In the genomic region with DNA sequence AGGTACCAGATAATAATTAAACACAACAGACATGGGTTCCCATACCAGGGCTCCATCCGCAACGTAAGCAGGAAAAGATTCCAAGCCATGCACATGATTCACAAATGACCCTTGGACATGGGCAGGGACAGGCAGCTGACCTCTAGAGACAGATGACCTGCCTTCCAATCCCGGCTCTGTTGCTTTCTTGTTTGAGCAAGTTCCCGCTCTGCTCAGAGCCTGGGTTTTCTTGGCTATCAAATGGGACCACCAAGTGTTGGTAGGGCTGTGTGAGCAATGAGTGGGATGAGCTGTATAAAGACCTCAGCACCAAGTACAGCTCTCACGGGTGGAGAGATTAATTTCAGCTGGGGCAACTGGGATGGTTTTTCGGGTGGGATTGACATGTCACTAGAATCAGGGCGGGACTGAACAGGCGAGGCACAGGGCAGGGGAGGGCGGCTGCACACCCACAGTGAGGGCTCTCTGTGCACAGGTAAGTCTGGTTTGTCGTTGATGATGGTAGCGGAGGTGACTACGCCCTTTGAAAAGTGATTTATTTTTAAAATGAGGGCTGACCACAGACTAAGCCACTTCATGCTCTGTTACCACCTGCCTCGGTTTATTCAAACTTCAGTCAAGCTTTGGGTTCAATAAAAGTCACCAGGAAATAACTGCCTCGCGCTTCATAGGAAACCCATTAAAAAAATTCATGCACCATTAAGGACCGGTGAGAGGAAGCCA, we compare ENCODE assay signal across 24 cellular contexts. TPM values are rescaled to one million over a fixed set of nuclear protein-coding genes. Genes with fewer than 3 reads are reported as not detected.
DNase-seq lines count a peak whose midpoint lies in the region; ATAC-seq and TF ChIP-seq lines count a peak whose summit lies in the region.
"Had no signal": no experiment of that assay in that cellular context is flagged by ENCODE, and none has a peak within 500 bp of the region (broad histone marks: within the 10 kb centered on the region; RNA-seq: fewer than 3 reads in every experiment).

No MANE protein-coding gene starts in this region.

- no peak for TF ChIP-seq CTCF in epithelial cell of proximal tubule (conservative IDR thresholded peaks at IDR 0.05; ENCODE audit: low read depth, low read length)
- TF ChIP-seq CTCF in osteocyte (IDR thresholded peaks at IDR 0.05): no peak
- TF ChIP-seq CTCF in SK-N-SH (IDR thresholded peaks at IDR 0.05): no peak

- H3K4me3 ChIP-seq in epithelial cell of proximal tubule (ENCODE audit: low read depth, low read length) (no peak overlapping the region), SK-N-SH (ENCODE audit: low read depth in 2 of 2, low read length in 1 of 2) (no peak overlapping the region)
- H3K4me3 ChIP-seq: GM12878, lung, upper lobe of left lung had no signal

- TF ChIP-seq RAD21 in SK-N-SH (IDR thresholded peaks at IDR 0.05; ENCODE audit: low read length): no peak

- no peak overlapping the region for H3K9ac ChIP-seq in SK-N-SH
- H3K9ac ChIP-seq: KMS-11 had no signal

- H3K79me2 ChIP-seq in SK-N-SH (ENCODE audit: insufficient read depth): no peaks in the 10 kb centered on the region

- POLR2A ChIA-PET in SK-N-SH (lab: Yijun Ruan, JAX): interaction anchor here (0.5 kb wide), 1 partner anchor 37 kb away, joined by 3 read pairs; no protein-coding TSS in a partner anchor

- H3K27me3 ChIP-seq in SK-N-SH (ENCODE audit: insufficient read depth): no peaks in the 10 kb centered on the region
- H3K27me3 ChIP-seq: upper lobe of left lung had no signal

- WGBS in SK-N-SH (ENCODE audit: low lambda C conversion rate): 91% methylated on average over 16 of the region's 16 CpGs

- H3K27me3 Mint-ChIP-seq in osteocyte (ENCODE audit: unreplicated experiment): no peaks in the 10 kb centered on the region
- H3K27me3 Mint-ChIP-seq: activated CD4-positive, alpha-beta T cell treated with anti-CD3 and anti-CD28 coated beads, Interleukin-2, amount 10 ng/mL, durations not matched to agents 24 days and 14 days; activated naive CD8-positive, alpha-beta T cell; brain had no signal

- H3K9me3 Mint-ChIP-seq in osteocyte (ENCODE audit: unreplicated experiment): no peaks in the 10 kb centered on the region
- H3K9me3 Mint-ChIP-seq: activated CD4-positive, alpha-beta T cell treated with anti-CD3 and anti-CD28 coated beads, Interleukin-2, amount 10 ng/mL, durations not matched to agents 24 days and 14 days; activated T-cell treated with anti-CD3 and anti-CD28 coated beads, Interleukin-2, amount 50 U/mL, for 4 hours; CD8-positive, alpha-beta memory T cell; naive thymus-derived CD8-positive, alpha-beta T cell; stimulated activated naive B cell treated with anti-CD40 and anti-IgM and Interleukin-4, amounts not matched to agents 10 μg/mL and 1 μg/mL and 100 μg/mL, for 72 hours had no signal

- H3K9me2 ChIP-seq in SK-N-SH: no peaks in the 10 kb centered on the region

- H3K9me3 ChIP-seq in SK-N-SH: no peaks in the 10 kb centered on the region
- H3K9me3 ChIP-seq: upper lobe of left lung had no signal

- peaks cover 32% of the 10 kb centered on the region for H3K4me1 Mint-ChIP-seq in osteocyte (ENCODE audit: unreplicated experiment)

- peaks cover 27% of the 10 kb centered on the region in 2 experiments; a peak in 3 of 4 replicates for H3K4me1 ChIP-seq in SK-N-SH (ENCODE audit: control insufficient read depth in 1 of 2, insufficient read depth in 2 of 2, low read depth in 1 of 2, low read length in 1 of 2)

- H3K27ac Mint-ChIP-seq in osteocyte (ENCODE audit: unreplicated experiment): no peak overlapping the region
- H3K27ac Mint-ChIP-seq: activated CD4-positive, alpha-beta T cell treated with anti-CD3 and anti-CD28 coated beads, Interleukin-2, amount 10 ng/mL, durations not matched to agents 24 days and 14 days; activated naive CD8-positive, alpha-beta T cell had no signal

- H3K4me3 Mint-ChIP-seq in osteocyte (ENCODE audit: unreplicated experiment): no peak overlapping the region
- H3K4me3 Mint-ChIP-seq: activated CD4-positive, alpha-beta T cell treated with anti-CD3 and anti-CD28 coated beads, Interleukin-2, amount 10 ng/mL, durations not matched to agents 24 days and 14 days; activated naive CD8-positive, alpha-beta T cell; activated T-cell treated with anti-CD3 and anti-CD28 coated beads, Interleukin-2, amount 50 U/mL, for 4 hours; brain; CD8-positive, alpha-beta memory T cell; naive thymus-derived CD8-positive, alpha-beta T cell had no signal

- no peak overlapping the region for H2AFZ ChIP-seq in SK-N-SH (ENCODE audit: low read depth)

- CTCF ChIA-PET in SK-N-SH (lab: Yijun Ruan, JAX): no interaction called here

- no peak for ATAC-seq in HG02759 (IDR thresholded peaks at IDR 0.05; ENCODE audit: unreplicated experiment)
- ATAC-seq: activated T-cell treated with anti-CD3 and anti-CD28 coated beads, Interleukin-2, amount 50 U/mL, for 4 hours; GM12878; naive thymus-derived CD8-positive, alpha-beta T cell; PC-3 had no signal

- H4K20me1 ChIP-seq in SK-N-SH (ENCODE audit: insufficient read depth): no peaks in the 10 kb centered on the region

- no peaks in the 10 kb centered on the region for H3K36me3 Mint-ChIP-seq in osteocyte (ENCODE audit: unreplicated experiment)
- H3K36me3 Mint-ChIP-seq: activated naive CD8-positive, alpha-beta T cell; brain; CD8-positive, alpha-beta memory T cell; naive thymus-derived CD8-positive, alpha-beta T cell; stimulated activated naive B cell treated with anti-CD40 and anti-IgM and Interleukin-4, amounts not matched to agents 10 μg/mL and 1 μg/mL and 100 μg/mL, for 72 hours had no signal

- peaks cover 19% of the 10 kb centered on the region for H3F3A ChIP-seq in SK-N-SH (replicated peaks; ENCODE audit: insufficient read depth)

- no peak overlapping the region for H3K4me2 ChIP-seq in SK-N-SH
- H3K4me2 ChIP-seq: KMS-11 had no signal

- H3K27ac ChIP-seq in SK-N-SH (ENCODE audit: low read depth in 2 of 2, low read length in 1 of 2): no peak overlapping the region
- H3K27ac ChIP-seq: HL-60, KMS-11, upper lobe of left lung had no signal

- peak; percentile 1 for DNase-seq in AG20443 (ENCODE audit: low spot score)
- peak; percentile 87 for DNase-seq in HT-29 (ENCODE audit: low spot score)
- peak; percentile 46 for DNase-seq in epithelial cell of proximal tubule (ENCODE audit: low read depth)
- peak; percentile 4 for DNase-seq in osteocyte (ENCODE audit: extremely low spot score, unreplicated experiment)
- no peak for DNase-seq in stimulated activated CD4-positive, alpha-beta T cell treated with anti-CD3 and anti-CD28 coated beads, Interleukin-4, amount 100 ng/mL, for 4 hours
- no peak for DNase-seq in glomerular visceral epithelial cell (ENCODE audit: extremely low spot score)
- no peak for DNase-seq in SK-N-SH
- DNase-seq: activated CD4-positive, alpha-beta T cell treated with anti-CD3 and anti-CD28 coated beads, Interleukin-2, amount 10 ng/mL, durations not matched to agents 24 days and 14 days; activated T-cell treated with anti-CD3 and anti-CD28 coated beads, Interleukin-2, amount 50 U/mL, for 4 hours; CD8-positive, alpha-beta memory T cell; naive thymus-derived CD8-positive, alpha-beta T cell; NCI-H1092 treated with DMSO at 0.1 percent for 48 hours; NCI-H526 treated with DMSO at 0.1 percent for 48 hours; PC-3; posterior cingulate gyrus; stimulated activated naive B cell treated with anti-CD40 and anti-IgM and Interleukin-4, amounts not matched to agents 10 μg/mL and 1 μg/mL and 100 μg/mL, for 72 hours; upper lobe of left lung had no signal

- H3K36me3 ChIP-seq in SK-N-SH (replicated peaks in 1 of 2; ENCODE audit: control insufficient read depth in 1 of 2, insufficient read depth in 2 of 2, low read length in 1 of 2): no peaks in the 10 kb centered on the region
- H3K36me3 ChIP-seq: upper lobe of left lung had no signal

- TF ChIP-seq EP300 in SK-N-SH (IDR thresholded peaks at IDR 0.05; ENCODE audit: borderline replicate concordance in 1 of 2, low read depth in 1 of 2, low read length in 1 of 2): no peak

TF ChIP-seq in SK-N-SH, 30 proteins besides CTCF, POLR2A, EP300 and RAD21:
- TF ChIP-seq RCOR1 (IDR thresholded peaks at IDR 0.05; ENCODE audit: low read length) (no peak), CHD2 (IDR thresholded peaks at IDR 0.05; ENCODE audit: low read length, partially characterized antibody) (no peak), TCF12 (IDR thresholded peaks at IDR 0.05) (no peak)
- TF ChIP-seq, protein P1, sequence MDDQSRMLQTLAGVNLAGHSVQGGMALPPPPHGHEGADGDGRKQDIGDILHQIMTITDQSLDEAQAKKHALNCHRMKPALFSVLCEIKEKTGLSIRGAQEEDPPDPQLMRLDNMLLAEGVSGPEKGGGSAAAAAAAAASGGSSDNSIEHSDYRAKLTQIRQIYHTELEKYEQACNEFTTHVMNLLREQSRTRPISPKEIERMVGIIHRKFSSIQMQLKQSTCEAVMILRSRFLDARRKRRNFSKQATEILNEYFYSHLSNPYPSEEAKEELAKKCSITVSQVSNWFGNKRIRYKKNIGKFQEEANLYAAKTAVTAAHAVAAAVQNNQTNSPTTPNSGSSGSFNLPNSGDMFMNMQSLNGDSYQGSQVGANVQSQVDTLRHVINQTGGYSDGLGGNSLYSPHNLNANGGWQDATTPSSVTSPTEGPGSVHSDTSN (IDR thresholded peaks at IDR 0.05): no peak
- TF ChIP-seq, protein P2, sequence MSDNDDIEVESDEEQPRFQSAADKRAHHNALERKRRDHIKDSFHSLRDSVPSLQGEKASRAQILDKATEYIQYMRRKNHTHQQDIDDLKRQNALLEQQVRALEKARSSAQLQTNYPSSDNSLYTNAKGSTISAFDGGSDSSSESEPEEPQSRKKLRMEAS (IDR thresholded peaks at IDR 0.05; ENCODE audit: low read depth): no peak

RNA-seq across cellular contexts. Expression of a gene that starts 57.5 kb away (rescaled TPM):
- 93.6 and 101 TPM in 2 replicates for total RNA-seq in HT-29 (2014; rRNA removed; shearing (Covaris generic))
- total RNA-seq in epithelial cell of proximal tubule (61.8 and 107 TPM in 2 replicates), osteocyte (6.8 and 8.0 TPM in 2 replicates)
- 10.5 TPM in 2 replicates for polyA plus RNA-seq in SK-N-SH (2012; rRNA removed)
- polyA plus RNA-seq in SK-N-SH (2012; cell fraction: cytosol; rRNA removed): 8.2 and 9.1 TPM in 2 replicates
- polyA plus RNA-seq in SK-N-SH (2012; cell fraction: nucleus; rRNA removed): 18.5 and 29.7 TPM in 2 replicates

Comparison
In these comparisons a context has a peak if more than half of its experiments do, and no peak if none do; other contexts are left out.
1. DNase-seq: peak in AG20443 (single experiment), HT-29 (single experiment), epithelial cell of proximal tubule (single experiment) and osteocyte (single experiment); none in stimulated activated CD4-positive, alpha-beta T cell treated with anti-CD3 and anti-CD28 coated beads, Interleukin-4, amount 100 ng/mL, for 4 hours (0 of 2), glomerular visceral epithelial cell (single experiment) and SK-N-SH (single experiment).